8 cellular contexts compared by ENCODE assay signal in the genomic region with DNA sequence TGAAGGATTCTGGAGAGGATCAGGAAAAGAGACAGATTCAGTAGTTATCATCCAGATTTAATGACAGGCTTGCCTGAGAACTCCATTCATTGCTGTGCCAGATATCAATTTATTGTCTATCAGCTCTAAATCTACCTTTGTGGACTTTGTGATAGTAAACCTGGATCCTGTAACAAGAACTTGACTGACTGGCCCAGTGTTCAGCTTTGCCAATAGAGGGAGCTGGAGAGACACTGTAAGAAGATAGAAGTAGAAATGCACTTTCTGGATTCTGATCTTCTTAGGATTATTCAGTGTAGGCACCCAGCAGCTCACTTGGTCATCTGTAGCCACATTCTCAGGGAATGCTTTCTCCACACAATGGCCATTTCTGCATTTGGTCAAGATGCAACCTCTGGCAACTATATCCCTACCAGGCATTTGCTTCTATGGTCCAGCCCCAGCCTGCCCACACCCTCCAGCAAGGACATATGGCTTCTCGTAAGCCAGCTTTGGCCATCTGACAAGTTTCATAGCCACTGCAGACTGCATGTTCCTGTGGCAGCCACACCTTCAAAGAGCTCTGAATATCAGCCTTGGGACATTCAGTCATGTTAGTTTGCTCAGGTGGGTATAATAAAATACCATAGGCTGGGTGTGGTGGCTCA. TPM values are rescaled to one million over a fixed set of nuclear protein-coding genes. Genes with fewer than 3 reads are reported as not detected.
DNase-seq lines count a peak whose midpoint lies in the region; ATAC-seq and TF ChIP-seq lines count a peak whose summit lies in the region.

No MANE protein-coding gene starts in this region.

- ATAC-seq in GM18520 (IDR thresholded peaks at IDR 0.05; ENCODE audit: unreplicated experiment) (peak; percentile 55), HG03025 (IDR thresholded peaks at IDR 0.05; ENCODE audit: low FRiP score, unreplicated experiment) (peak; percentile 62)
- peak; percentile 80 for ATAC-seq in activated CD8-positive, alpha-beta T cell treated with anti-CD3 and anti-CD28 coated beads for 36 hours

- H3K4me3 ChIP-seq in BJ (ENCODE audit: low read depth, low read length) (no peak overlapping the region), fibroblast of mammary gland (ENCODE audit: control insufficient read depth, low read depth, low read length) (no peak overlapping the region)

- CTCF ChIA-PET in BJ (lab: Yijun Ruan, JAX), result interaction anchor here (0.7 to 5.2 kb wide), 24 partner anchors 9 to 464 kb away, joined by 3 to 67 read pairs (median 4); no protein-coding TSS in a partner anchor
- CTCF ChIA-PET in activated CD8-positive, alpha-beta T cell treated with anti-CD3 and anti-CD28 coated beads for 36 hours (lab: Charles Lee), result interaction anchor here (0.6 to 4.4 kb wide), 24 partner anchors 10 to 447 kb away, joined by 3 to 52 read pairs (median 5); no protein-coding TSS in a partner anchor

- intact Hi-C loops in activated CD8-positive, alpha-beta T cell treated with anti-CD3 and anti-CD28 coated beads for 36 hours (cut with micrococcal nuclease), result loop anchor here (1.0 kb wide), 1 partner anchor 16 kb away; no protein-coding TSS in a partner anchor

- H3K4me3 Mint-ChIP-seq in activated CD8-positive, alpha-beta T cell treated with anti-CD3 and anti-CD28 coated beads for 36 hours, result no peak overlapping the region
- no peak overlapping the region for H3K4me3 Mint-ChIP-seq in osteocyte (ENCODE audit: unreplicated experiment)

- no peaks in the 10 kb centered on the region for H3K9me3 Mint-ChIP-seq in activated CD8-positive, alpha-beta T cell treated with anti-CD3 and anti-CD28 coated beads for 36 hours
- H3K9me3 Mint-ChIP-seq in osteocyte (ENCODE audit: unreplicated experiment), result no peaks in the 10 kb centered on the region

- peak; percentile 94 for TF ChIP-seq CTCF in BJ (IDR thresholded peaks at IDR 0.05; ENCODE audit: insufficient read depth, low read depth, low read length)
- TF ChIP-seq CTCF in activated CD8-positive, alpha-beta T cell treated with anti-CD3 and anti-CD28 coated beads for 36 hours (IDR thresholded peaks at IDR 0.05), result peak; percentile 75
- peak; percentile 98 for TF ChIP-seq CTCF in fibroblast of mammary gland (conservative IDR thresholded peaks at IDR 0.05; ENCODE audit: control insufficient read depth, insufficient read depth, low read depth, low read length)
- TF ChIP-seq CTCF in osteocyte (IDR thresholded peaks at IDR 0.05), result peak; percentile 86

- H3K27ac Mint-ChIP-seq in activated CD8-positive, alpha-beta T cell treated with anti-CD3 and anti-CD28 coated beads for 36 hours, result no peak overlapping the region
- no peak overlapping the region for H3K27ac Mint-ChIP-seq in osteocyte (ENCODE audit: unreplicated experiment)

- POLR2A ChIA-PET in BJ (lab: Charles Lee), result no interaction called here
- POLR2A ChIA-PET in activated CD8-positive, alpha-beta T cell treated with anti-CD3 and anti-CD28 coated beads for 36 hours (lab: Charles Lee), result interaction anchor here (0.8 kb wide), 1 partner anchor 19 kb away, joined by 3 read pairs; no protein-coding TSS in a partner anchor

- no peak for DNase-seq in BJ (ENCODE audit: low read depth)
- peak; percentile 29 for DNase-seq in NCI-H2196 treated with DMSO at 0.1 percent for 48 hours (lab: John Stamatoyannopoulos, UW; ENCODE audit: unreplicated experiment)
- peak; percentile 49 for DNase-seq in activated CD8-positive, alpha-beta T cell treated with anti-CD3 and anti-CD28 coated beads for 36 hours
- DNase-seq in fibroblast of mammary gland (ENCODE audit: low read depth), result peak; percentile 73
- no peak for DNase-seq in osteocyte (ENCODE audit: extremely low spot score, unreplicated experiment)
- DNase-seq in HuH-7.5 (ENCODE audit: low spot score), result no peak

- H3K27me3 Mint-ChIP-seq in activated CD8-positive, alpha-beta T cell treated with anti-CD3 and anti-CD28 coated beads for 36 hours, result peaks cover 26% of the 10 kb centered on the region
- peaks cover 39% of the 10 kb centered on the region for H3K27me3 Mint-ChIP-seq in osteocyte (ENCODE audit: unreplicated experiment)

- H3K4me1 Mint-ChIP-seq in activated CD8-positive, alpha-beta T cell treated with anti-CD3 and anti-CD28 coated beads for 36 hours (ENCODE audit: low read depth), result no peaks in the 10 kb centered on the region
- no peaks in the 10 kb centered on the region for H3K4me1 Mint-ChIP-seq in osteocyte (ENCODE audit: unreplicated experiment)

- H3K27me3 ChIP-seq in BJ (ENCODE audit: control insufficient read depth, insufficient read depth, low read length), result peaks cover 6% of the 10 kb centered on the region

- no peaks in the 10 kb centered on the region for H3K36me3 Mint-ChIP-seq in activated CD8-positive, alpha-beta T cell treated with anti-CD3 and anti-CD28 coated beads for 36 hours (ENCODE audit: low read depth)
- H3K36me3 Mint-ChIP-seq in osteocyte (ENCODE audit: unreplicated experiment), result no peaks in the 10 kb centered on the region

- no peaks in the 10 kb centered on the region for H3K36me3 ChIP-seq in BJ (ENCODE audit: control insufficient read depth, insufficient read depth, low read length)

RNA-seq across cellular contexts. Expression of a gene that starts 6.1 kb away (rescaled TPM):
- polyA plus RNA-seq in BJ (2011; rRNA removed), result 18.4 and 27.0 TPM in 2 replicates
- 9.7 TPM in 2 replicates for polyA minus RNA-seq in BJ (2011; rRNA and poly(A)+ RNA removed)
- total RNA-seq in activated CD8-positive, alpha-beta T cell treated with anti-CD3 and anti-CD28 coated beads for 36 hours, result 1 to 10 TPM; 6.3 to 7.5 TPM
- 8.0 and 8.5 TPM in 2 replicates for total RNA-seq in osteocyte

RNA-seq across cellular contexts. Expression of a gene that starts 14.6 kb away (rescaled TPM):
- 0.26 and 0.39 TPM in 2 replicates for polyA plus RNA-seq in BJ (2011; rRNA removed)
- polyA minus RNA-seq in BJ (2011; rRNA and poly(A)+ RNA removed), result 0.19 TPM in 1 of 2 replicates, not detected in the other
- 1 to 10 TPM; 1.4 to 1.6 TPM for total RNA-seq in activated CD8-positive, alpha-beta T cell treated with anti-CD3 and anti-CD28 coated beads for 36 hours
- total RNA-seq in osteocyte, result not detected in 2 replicates

RNA-seq across cellular contexts. Expression of a gene that starts 56.0 kb away (rescaled TPM):
- polyA plus RNA-seq in BJ (2011; rRNA removed), result 0.38 and 0.85 TPM in 2 replicates
- 0.10 TPM in 1 of 2 replicates, not detected in the other for polyA minus RNA-seq in BJ (2011; rRNA and poly(A)+ RNA removed)
- not detected for total RNA-seq in activated CD8-positive, alpha-beta T cell treated with anti-CD3 and anti-CD28 coated beads for 36 hours
- total RNA-seq in osteocyte, result not detected in 2 replicates

Comparison
In these comparisons a context has a peak if more than half of its experiments do, and no peak if none do; other contexts are left out.
1. DNase-seq: peak in NCI-H2196 treated with DMSO at 0.1 percent for 48 hours (single experiment), activated CD8-positive, alpha-beta T cell treated with anti-CD3 and anti-CD28 coated beads for 36 hours (single experiment) and fibroblast of mammary gland (single experiment); none in BJ (single experiment), osteocyte (single experiment) and HuH-7.5 (single experiment).
2. Peak in every context shown above with its lines, with median percentiles within 50 percentile points of each other: CTCF ChIP-seq and ATAC-seq.